1 cellular context compared by ENCODE assay signal in the genomic region with DNA sequence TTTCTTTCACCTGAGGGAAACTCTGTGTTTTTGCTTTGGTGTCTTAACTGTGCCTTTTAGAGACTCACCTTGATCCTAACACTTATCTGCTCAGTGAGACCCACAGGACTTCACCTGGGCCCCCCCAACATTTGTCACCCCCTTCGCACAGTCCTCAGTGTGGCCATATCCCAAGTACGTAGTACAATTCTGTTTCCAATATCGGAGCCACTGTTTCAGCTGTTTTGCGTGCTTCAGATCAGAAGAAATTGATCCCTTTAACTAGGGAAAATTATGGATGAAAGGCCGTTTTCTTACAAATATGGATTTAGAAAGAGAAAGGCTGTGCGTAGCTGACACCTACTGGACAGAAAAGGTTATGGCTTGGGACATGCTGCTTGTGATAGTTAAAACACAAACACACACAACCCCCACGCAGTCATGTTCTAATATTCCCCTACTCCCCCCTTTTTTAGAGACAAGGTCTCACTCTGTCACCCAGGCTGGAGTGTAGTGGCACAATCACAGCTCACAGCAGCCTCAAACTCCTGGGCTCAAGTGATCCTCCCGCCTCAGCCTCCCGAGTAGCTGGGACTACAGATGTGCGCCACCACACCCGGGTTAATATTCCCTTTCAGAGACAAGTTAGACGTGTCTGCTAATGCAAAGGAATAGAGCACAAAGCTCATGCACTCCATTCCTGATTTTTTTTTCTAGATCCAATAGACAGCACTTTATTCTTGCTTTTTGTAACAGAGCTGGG.
A peak's percentile ranks its signal among the peaks of the same experiment; 100 is the strongest.
TF ChIP-seq lines count a peak whose summit lies in the region.

No MANE protein-coding gene starts in this region.

TF ChIP-seq in HepG2, 621 proteins besides CTCF, POLR2A, EP300 and RAD21 (continued from another document and continues in another):
- no peak for TF ChIP-seq MEF2D (CRISPR knock-in tag; IDR thresholded peaks at IDR 0.05)
- no peak for TF ChIP-seq ZFY (CRISPR knock-in tag; IDR thresholded peaks at IDR 0.05)
- TF ChIP-seq NCOA2 (CRISPR knock-in tag; IDR thresholded peaks at IDR 0.05), result no peak
- 0 out of 2 replicates have a peak, but pooled peaks have one; percentile 35 for TF ChIP-seq PAX8 (CRISPR knock-in tag; IDR thresholded peaks at IDR 0.05; ENCODE audit: borderline replicate concordance)
- TF ChIP-seq NFATC3 (CRISPR knock-in tag; IDR thresholded peaks at IDR 0.05), result no peak
- no peak for TF ChIP-seq SP2 (CRISPR knock-in tag; IDR thresholded peaks at IDR 0.05)
- TF ChIP-seq CC2D1A (CRISPR knock-in tag; IDR thresholded peaks at IDR 0.05), result no peak
- TF ChIP-seq STAG1 (CRISPR knock-in tag; IDR thresholded peaks at IDR 0.05), result peak; percentile 96
- no peak for TF ChIP-seq POLR2AphosphoS5 (IDR thresholded peaks at IDR 0.05; ENCODE audit: low read depth, low read length)
- no peak for TF ChIP-seq GPN1 (CRISPR knock-in tag; IDR thresholded peaks at IDR 0.05; ENCODE audit: borderline replicate concordance)
- TF ChIP-seq HMGA1 (CRISPR knock-in tag; conservative IDR thresholded peaks at IDR 0.05), result no peak
- TF ChIP-seq, protein P1, sequence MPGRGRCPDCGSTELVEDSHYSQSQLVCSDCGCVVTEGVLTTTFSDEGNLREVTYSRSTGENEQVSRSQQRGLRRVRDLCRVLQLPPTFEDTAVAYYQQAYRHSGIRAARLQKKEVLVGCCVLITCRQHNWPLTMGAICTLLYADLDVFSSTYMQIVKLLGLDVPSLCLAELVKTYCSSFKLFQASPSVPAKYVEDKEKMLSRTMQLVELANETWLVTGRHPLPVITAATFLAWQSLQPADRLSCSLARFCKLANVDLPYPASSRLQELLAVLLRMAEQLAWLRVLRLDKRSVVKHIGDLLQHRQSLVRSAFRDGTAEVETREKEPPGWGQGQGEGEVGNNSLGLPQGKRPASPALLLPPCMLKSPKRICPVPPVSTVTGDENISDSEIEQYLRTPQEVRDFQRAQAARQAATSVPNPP (CRISPR knock-in tag; IDR thresholded peaks at IDR 0.05), result no peak
- no peak for TF ChIP-seq ZSCAN25 (CRISPR knock-in tag; IDR thresholded peaks at IDR 0.05)
- TF ChIP-seq RARG (CRISPR knock-in tag; IDR thresholded peaks at IDR 0.05; ENCODE audit: low read depth), result no peak
- TF ChIP-seq, protein P2, sequence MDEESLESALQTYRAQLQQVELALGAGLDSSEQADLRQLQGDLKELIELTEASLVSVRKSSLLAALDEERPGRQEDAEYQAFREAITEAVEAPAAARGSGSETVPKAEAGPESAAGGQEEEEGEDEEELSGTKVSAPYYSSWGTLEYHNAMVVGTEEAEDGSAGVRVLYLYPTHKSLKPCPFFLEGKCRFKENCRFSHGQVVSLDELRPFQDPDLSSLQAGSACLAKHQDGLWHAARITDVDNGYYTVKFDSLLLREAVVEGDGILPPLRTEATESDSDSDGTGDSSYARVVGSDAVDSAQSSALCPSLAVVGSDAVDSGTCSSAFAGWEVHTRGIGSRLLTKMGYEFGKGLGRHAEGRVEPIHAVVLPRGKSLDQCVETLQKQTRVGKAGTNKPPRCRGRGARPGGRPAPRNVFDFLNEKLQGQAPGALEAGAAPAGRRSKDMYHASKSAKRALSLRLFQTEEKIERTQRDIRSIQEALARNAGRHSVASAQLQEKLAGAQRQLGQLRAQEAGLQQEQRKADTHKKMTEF (CRISPR knock-in tag; IDR thresholded peaks at IDR 0.05), result peak; percentile 39; the same call in 1 of the 2 replicates
- TF ChIP-seq, protein P3, sequence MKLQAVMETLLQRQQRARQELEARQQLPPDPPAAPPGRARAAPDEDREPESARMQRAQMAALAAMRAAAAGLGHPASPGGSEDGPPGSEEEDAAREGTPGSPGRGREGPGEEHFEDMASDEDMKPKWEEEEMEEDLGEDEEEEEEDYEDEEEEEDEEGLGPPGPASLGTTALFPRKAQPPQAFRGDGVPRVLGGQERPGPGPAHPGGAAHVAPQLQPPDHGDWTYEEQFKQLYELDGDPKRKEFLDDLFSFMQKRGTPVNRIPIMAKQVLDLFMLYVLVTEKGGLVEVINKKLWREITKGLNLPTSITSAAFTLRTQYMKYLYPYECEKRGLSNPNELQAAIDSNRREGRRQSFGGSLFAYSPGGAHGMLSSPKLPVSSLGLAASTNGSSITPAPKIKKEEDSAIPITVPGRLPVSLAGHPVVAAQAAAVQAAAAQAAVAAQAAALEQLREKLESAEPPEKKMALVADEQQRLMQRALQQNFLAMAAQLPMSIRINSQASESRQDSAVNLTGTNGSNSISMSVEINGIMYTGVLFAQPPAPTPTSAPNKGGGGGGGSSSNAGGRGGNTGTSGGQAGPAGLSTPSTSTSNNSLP (IDR thresholded peaks at IDR 0.05; ENCODE audit: low read depth, low read length), result no peak
- TF ChIP-seq, protein P4, sequence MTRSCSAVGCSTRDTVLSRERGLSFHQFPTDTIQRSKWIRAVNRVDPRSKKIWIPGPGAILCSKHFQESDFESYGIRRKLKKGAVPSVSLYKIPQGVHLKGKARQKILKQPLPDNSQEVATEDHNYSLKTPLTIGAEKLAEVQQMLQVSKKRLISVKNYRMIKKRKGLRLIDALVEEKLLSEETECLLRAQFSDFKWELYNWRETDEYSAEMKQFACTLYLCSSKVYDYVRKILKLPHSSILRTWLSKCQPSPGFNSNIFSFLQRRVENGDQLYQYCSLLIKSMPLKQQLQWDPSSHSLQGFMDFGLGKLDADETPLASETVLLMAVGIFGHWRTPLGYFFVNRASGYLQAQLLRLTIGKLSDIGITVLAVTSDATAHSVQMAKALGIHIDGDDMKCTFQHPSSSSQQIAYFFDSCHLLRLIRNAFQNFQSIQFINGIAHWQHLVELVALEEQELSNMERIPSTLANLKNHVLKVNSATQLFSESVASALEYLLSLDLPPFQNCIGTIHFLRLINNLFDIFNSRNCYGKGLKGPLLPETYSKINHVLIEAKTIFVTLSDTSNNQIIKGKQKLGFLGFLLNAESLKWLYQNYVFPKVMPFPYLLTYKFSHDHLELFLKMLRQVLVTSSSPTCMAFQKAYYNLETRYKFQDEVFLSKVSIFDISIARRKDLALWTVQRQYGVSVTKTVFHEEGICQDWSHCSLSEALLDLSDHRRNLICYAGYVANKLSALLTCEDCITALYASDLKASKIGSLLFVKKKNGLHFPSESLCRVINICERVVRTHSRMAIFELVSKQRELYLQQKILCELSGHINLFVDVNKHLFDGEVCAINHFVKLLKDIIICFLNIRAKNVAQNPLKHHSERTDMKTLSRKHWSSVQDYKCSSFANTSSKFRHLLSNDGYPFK (CRISPR knock-in tag; IDR thresholded peaks at IDR 0.05; ENCODE audit: borderline replicate concordance), result 0 out of 2 replicates have a peak, but pooled peaks have one; percentile 17
- TF ChIP-seq, protein P5, sequence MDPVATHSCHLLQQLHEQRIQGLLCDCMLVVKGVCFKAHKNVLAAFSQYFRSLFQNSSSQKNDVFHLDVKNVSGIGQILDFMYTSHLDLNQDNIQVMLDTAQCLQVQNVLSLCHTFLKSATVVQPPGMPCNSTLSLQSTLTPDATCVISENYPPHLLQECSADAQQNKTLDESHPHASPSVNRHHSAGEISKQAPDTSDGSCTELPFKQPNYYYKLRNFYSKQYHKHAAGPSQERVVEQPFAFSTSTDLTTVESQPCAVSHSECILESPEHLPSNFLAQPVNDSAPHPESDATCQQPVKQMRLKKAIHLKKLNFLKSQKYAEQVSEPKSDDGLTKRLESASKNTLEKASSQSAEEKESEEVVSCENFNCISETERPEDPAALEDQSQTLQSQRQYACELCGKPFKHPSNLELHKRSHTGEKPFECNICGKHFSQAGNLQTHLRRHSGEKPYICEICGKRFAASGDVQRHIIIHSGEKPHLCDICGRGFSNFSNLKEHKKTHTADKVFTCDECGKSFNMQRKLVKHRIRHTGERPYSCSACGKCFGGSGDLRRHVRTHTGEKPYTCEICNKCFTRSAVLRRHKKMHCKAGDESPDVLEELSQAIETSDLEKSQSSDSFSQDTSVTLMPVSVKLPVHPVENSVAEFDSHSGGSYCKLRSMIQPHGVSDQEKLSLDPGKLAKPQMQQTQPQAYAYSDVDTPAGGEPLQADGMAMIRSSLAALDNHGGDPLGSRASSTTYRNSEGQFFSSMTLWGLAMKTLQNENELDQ (CRISPR knock-in tag; IDR thresholded peaks at IDR 0.05; ENCODE audit: borderline replicate concordance), result no peak
- TF ChIP-seq, protein P6, sequence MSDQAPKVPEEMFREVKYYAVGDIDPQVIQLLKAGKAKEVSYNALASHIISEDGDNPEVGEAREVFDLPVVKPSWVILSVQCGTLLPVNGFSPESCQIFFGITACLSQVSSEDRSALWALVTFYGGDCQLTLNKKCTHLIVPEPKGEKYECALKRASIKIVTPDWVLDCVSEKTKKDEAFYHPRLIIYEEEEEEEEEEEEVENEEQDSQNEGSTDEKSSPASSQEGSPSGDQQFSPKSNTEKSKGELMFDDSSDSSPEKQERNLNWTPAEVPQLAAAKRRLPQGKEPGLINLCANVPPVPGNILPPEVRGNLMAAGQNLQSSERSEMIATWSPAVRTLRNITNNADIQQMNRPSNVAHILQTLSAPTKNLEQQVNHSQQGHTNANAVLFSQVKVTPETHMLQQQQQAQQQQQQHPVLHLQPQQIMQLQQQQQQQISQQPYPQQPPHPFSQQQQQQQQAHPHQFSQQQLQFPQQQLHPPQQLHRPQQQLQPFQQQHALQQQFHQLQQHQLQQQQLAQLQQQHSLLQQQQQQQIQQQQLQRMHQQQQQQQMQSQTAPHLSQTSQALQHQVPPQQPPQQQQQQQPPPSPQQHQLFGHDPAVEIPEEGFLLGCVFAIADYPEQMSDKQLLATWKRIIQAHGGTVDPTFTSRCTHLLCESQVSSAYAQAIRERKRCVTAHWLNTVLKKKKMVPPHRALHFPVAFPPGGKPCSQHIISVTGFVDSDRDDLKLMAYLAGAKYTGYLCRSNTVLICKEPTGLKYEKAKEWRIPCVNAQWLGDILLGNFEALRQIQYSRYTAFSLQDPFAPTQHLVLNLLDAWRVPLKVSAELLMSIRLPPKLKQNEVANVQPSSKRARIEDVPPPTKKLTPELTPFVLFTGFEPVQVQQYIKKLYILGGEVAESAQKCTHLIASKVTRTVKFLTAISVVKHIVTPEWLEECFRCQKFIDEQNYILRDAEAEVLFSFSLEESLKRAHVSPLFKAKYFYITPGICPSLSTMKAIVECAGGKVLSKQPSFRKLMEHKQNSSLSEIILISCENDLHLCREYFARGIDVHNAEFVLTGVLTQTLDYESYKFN (CRISPR knock-in tag; conservative IDR thresholded peaks at IDR 0.05), result no peak
- TF ChIP-seq, protein P7, sequence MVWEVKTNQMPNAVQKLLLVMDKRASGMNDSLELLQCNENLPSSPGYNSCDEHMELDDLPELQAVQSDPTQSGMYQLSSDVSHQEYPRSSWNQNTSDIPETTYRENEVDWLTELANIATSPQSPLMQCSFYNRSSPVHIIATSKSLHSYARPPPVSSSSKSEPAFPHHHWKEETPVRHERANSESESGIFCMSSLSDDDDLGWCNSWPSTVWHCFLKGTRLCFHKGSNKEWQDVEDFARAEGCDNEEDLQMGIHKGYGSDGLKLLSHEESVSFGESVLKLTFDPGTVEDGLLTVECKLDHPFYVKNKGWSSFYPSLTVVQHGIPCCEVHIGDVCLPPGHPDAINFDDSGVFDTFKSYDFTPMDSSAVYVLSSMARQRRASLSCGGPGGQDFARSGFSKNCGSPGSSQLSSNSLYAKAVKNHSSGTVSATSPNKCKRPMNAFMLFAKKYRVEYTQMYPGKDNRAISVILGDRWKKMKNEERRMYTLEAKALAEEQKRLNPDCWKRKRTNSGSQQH (CRISPR knock-in tag; IDR thresholded peaks at IDR 0.05; ENCODE audit: low read depth), result no peak
- peak; percentile 63; the same call in 1 of the 2 replicates for TF ChIP-seq ZNF354B (CRISPR knock-in tag; IDR thresholded peaks at IDR 0.05)
- TF ChIP-seq, protein P8, sequence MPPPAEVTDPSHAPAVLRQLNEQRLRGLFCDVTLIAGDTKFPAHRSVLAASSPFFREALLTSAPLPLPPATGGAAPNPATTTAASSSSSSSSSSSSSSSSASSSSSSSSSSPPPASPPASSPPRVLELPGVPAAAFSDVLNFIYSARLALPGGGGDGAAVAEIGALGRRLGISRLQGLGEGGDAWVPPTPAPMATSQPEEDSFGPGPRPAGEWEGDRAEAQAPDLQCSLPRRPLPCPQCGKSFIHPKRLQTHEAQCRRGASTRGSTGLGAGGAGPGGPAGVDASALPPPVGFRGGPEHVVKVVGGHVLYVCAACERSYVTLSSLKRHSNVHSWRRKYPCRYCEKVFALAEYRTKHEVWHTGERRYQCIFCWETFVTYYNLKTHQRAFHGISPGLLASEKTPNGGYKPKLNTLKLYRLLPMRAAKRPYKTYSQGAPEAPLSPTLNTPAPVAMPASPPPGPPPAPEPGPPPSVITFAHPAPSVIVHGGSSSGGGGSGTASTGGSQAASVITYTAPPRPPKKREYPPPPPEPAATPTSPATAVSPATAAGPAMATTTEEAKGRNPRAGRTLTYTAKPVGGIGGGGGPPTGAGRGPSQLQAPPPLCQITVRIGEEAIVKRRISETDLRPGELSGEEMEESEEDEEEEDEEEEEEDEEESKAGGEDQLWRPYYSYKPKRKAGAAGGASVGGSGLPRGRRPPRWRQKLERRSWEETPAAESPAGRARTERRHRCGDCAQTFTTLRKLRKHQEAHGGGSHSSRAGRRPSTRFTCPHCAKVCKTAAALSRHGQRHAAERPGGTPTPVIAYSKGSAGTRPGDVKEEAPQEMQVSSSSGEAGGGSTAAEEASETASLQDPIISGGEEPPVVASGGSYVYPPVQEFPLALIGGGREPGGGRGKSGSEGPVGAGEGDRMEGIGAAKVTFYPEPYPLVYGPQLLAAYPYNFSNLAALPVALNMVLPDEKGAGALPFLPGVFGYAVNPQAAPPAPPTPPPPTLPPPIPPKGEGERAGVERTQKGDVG (CRISPR knock-in tag; IDR thresholded peaks at IDR 0.05; ENCODE audit: borderline replicate concordance), result no peak
- TF ChIP-seq, protein P9, sequence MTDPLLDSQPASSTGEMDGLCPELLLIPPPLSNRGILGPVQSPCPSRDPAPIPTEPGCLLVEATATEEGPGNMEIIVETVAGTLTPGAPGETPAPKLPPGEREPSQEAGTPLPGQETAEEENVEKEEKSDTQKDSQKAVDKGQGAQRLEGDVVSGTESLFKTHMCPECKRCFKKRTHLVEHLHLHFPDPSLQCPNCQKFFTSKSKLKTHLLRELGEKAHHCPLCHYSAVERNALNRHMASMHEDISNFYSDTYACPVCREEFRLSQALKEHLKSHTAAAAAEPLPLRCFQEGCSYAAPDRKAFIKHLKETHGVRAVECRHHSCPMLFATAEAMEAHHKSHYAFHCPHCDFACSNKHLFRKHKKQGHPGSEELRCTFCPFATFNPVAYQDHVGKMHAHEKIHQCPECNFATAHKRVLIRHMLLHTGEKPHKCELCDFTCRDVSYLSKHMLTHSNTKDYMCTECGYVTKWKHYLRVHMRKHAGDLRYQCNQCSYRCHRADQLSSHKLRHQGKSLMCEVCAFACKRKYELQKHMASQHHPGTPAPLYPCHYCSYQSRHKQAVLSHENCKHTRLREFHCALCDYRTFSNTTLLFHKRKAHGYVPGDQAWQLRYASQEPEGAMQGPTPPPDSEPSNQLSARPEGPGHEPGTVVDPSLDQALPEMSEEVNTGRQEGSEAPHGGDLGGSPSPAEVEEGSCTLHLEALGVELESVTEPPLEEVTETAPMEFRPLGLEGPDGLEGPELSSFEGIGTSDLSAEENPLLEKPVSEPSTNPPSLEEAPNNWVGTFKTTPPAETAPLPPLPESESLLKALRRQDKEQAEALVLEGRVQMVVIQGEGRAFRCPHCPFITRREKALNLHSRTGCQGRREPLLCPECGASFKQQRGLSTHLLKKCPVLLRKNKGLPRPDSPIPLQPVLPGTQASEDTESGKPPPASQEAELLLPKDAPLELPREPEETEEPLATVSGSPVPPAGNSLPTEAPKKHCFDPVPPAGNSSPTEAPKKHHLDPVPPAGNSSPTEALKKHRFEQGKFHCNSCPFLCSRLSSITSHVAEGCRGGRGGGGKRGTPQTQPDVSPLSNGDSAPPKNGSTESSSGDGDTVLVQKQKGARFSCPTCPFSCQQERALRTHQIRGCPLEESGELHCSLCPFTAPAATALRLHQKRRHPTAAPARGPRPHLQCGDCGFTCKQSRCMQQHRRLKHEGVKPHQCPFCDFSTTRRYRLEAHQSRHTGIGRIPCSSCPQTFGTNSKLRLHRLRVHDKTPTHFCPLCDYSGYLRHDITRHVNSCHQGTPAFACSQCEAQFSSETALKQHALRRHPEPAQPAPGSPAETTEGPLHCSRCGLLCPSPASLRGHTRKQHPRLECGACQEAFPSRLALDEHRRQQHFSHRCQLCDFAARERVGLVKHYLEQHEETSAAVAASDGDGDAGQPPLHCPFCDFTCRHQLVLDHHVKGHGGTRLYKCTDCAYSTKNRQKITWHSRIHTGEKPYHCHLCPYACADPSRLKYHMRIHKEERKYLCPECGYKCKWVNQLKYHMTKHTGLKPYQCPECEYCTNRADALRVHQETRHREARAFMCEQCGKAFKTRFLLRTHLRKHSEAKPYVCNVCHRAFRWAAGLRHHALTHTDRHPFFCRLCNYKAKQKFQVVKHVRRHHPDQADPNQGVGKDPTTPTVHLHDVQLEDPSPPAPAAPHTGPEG (CRISPR knock-in tag; IDR thresholded peaks at IDR 0.05), result no peak
